ENCODE assay signal across 18 cellular contexts in the genomic region with DNA sequence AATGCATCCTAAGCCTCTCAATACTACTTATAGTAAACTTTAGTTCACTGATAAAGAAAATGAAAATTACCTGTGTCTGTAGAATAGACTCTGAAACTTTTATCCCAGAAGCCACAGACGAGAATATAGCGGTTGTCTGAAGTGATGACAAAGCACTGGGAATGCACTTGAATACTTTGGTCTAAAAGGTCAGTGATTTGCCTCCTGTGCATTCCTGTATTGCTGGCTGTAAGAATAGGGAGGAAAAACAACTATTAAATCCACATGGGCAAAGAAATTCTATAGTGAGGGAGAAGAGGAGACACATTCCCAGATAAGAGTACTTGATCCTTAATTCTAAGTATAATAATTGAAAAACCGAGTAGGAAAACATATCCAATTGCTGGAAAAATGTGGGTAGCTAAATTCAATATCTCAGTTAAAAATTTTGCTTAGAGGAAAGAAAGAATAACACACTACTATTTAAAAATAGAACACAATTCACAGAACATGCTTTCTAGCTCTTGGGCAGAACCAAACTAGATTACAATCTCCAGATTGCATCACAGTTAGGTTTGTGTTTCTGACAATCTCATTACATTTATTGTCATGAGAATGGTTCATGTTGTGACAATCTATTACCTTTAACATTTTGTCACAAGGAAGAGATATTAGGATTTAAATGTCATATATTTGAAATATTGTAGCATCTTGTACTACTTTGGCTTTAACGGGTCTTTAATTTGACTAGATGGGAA.
DNase-seq lines count a peak whose midpoint lies in the region; ATAC-seq and TF ChIP-seq lines count a peak whose summit lies in the region.
"Had no signal": no experiment of that assay in that cellular context is flagged by ENCODE, and none has a peak within 500 bp of the region (broad histone marks: within the 10 kb centered on the region; RNA-seq: fewer than 3 reads in every experiment).

No MANE protein-coding gene starts in this region.

- TF ChIP-seq CTCF in HFF-Myc (IDR thresholded peaks at IDR 0.05; ENCODE audit: low read depth, low read length, missing control alignments): no peak
- TF ChIP-seq CTCF in astrocyte of the spinal cord (IDR thresholded peaks at IDR 0.05; ENCODE audit: low read depth, low read length): no peak

- DNase-seq in A172 (ENCODE audit: low spot score): peak; percentile 16
- peak; percentile 30 for DNase-seq in HFF-Myc (ENCODE audit: extremely low read depth, low read depth)
- peak; percentile 72 for DNase-seq in astrocyte of the spinal cord (ENCODE audit: low read depth, low spot score)
- DNase-seq in kidney tubule cell (ENCODE audit: low spot score): peak; percentile 64
- DNase-seq in effector CD8-positive, alpha-beta T cell (lab: John Stamatoyannopoulos, UW): no peak
- DNase-seq: Calu3, colonic mucosa, midbrain, NCI-H1092 treated with DMSO at 0.1 percent for 48 hours, NCI-H2227 treated with DMSO at 0.1 percent for 48 hours, ovary, spleen, WERI-Rb-1 had no signal

- H3K4me3 ChIP-seq in HFF-Myc (replicated peaks; ENCODE audit: low read depth, low read length): no peak overlapping the region
- no peak overlapping the region for H3K4me3 ChIP-seq in astrocyte of the spinal cord (ENCODE audit: low read depth, low read length)
- H3K4me3 ChIP-seq: colonic mucosa, ovary, spleen had no signal

- ATAC-seq in HG02938 (IDR thresholded peaks at IDR 0.05; ENCODE audit: unreplicated experiment) (no peak), GM18520 (IDR thresholded peaks at IDR 0.05; ENCODE audit: unreplicated experiment) (no peak), HG02623 (IDR thresholded peaks at IDR 0.05; ENCODE audit: unreplicated experiment) (no peak)
- ATAC-seq: activated naive CD4-positive, alpha-beta T cell treated with anti-CD3 and anti-CD28 coated beads, Interleukin-2, amount 50 U/mL, for 72 hours; HCT116 had no signal

- in situ Hi-C loops in astrocyte of the spinal cord (cut with HindIII; ENCODE audit: low sequenced_read_pairs): no loop called here
